22 cellular contexts compared by ENCODE assay signal in the genomic region with DNA sequence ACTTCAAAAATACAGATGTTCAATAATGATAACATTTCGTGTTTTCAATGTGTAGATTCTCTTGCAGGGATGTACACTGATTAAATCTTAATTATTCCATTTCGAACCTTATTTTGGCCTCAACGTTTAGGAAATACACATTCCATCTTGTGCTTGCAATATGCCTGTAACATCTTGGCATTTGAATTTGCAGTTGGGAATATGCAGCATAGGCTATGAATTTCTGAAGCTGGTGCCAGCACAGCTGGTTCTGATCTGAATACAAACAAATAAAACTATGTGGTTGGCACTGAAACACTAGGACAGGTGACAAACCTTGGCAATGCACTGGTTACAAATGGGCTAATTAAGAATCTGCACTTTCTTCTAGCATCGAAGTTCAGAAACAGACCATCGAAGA.
"Had no signal": no experiment of that assay in that cellular context is flagged by ENCODE, and none has a peak within 500 bp of the region (broad histone marks: within the 10 kb centered on the region; RNA-seq: fewer than 3 reads in every experiment).

No MANE protein-coding gene starts in this region.

- H3K27me3 ChIP-seq: hepatocyte, testis, tibial nerve, upper lobe of right lung, vagina had no signal

- DNase-seq: dorsolateral prefrontal cortex; effector CD8-positive, alpha-beta T cell; foreskin melanocyte; head of caudate nucleus; kidney glomerular epithelial cell; mesendoderm; naive B cell; psoas muscle; spleen; stimulated activated CD4-positive, alpha-beta T cell treated with anti-CD3 and anti-CD28 coated beads, Interleukin-15, amount 100 ng/mL, for 24 hours; stimulated activated CD4-positive, alpha-beta T cell treated with anti-CD3 and anti-CD28 coated beads, Interleukin-1b, Interleukin-23, amount 100 ng/mL, for 48 hours; stimulated activated CD4-positive, alpha-beta T cell treated with anti-CD3 and anti-CD28 coated beads, Interleukin-4, amount 100 ng/mL, for 24 hours; stimulated activated naive B cell treated with anti-CD40 and anti-IgM and Interleukin-4, amounts not matched to agents 10 μg/mL and 1 μg/mL and 100 μg/mL, for 72 hours; stimulated activated naive CD8-positive, alpha-beta T cell treated with anti-CD3 and anti-CD28 coated beads, Interleukin-15, amount 100 ng/mL, for 72 hours; testis; upper lobe of right lung had no signal

- H3K4me1 ChIP-seq: parathyroid adenoma, psoas muscle, testis, vagina had no signal

- H3K27ac Mint-ChIP-seq: nephron; stimulated activated naive B cell treated with anti-CD40 and anti-IgM and Interleukin-4, amounts not matched to agents 10 μg/mL and 1 μg/mL and 100 μg/mL, for 72 hours; stimulated activated naive CD8-positive, alpha-beta T cell treated with anti-CD3 and anti-CD28 coated beads, Interleukin-15, amount 100 ng/mL, for 72 hours had no signal

- H3K4me1 Mint-ChIP-seq: naive B cell had no signal

- H3K27ac ChIP-seq: coronary artery, dorsolateral prefrontal cortex, hepatocyte, parathyroid adenoma, psoas muscle, spleen, testis, tibial nerve, upper lobe of right lung, vagina had no signal

- H3K4me3 ChIP-seq: coronary artery, dorsolateral prefrontal cortex, hepatocyte, psoas muscle, spleen, testis, tibial nerve, upper lobe of right lung, vagina had no signal

- H3K4me3 Mint-ChIP-seq: naive B cell; nephron; stimulated activated naive B cell treated with anti-CD40 and anti-IgM and Interleukin-4, amounts not matched to agents 10 μg/mL and 1 μg/mL and 100 μg/mL, for 72 hours; stimulated activated naive CD8-positive, alpha-beta T cell treated with anti-CD3 and anti-CD28 coated beads, Interleukin-15, amount 100 ng/mL, for 72 hours had no signal

- H3K9me3 ChIP-seq: psoas muscle, spleen, testis, tibial nerve, upper lobe of right lung, vagina had no signal

- H3K9ac ChIP-seq: parathyroid adenoma had no signal

- H3K9me3 Mint-ChIP-seq: naive B cell; nephron; stimulated activated naive B cell treated with anti-CD40 and anti-IgM and Interleukin-4, amounts not matched to agents 10 μg/mL and 1 μg/mL and 100 μg/mL, for 72 hours; stimulated activated naive CD8-positive, alpha-beta T cell treated with anti-CD3 and anti-CD28 coated beads, Interleukin-15, amount 100 ng/mL, for 72 hours had no signal

- H3K4me2 ChIP-seq: hepatocyte had no signal

- H3K36me3 ChIP-seq: tibial nerve, upper lobe of right lung, vagina had no signal

- H3K36me3 Mint-ChIP-seq: naive B cell; stimulated activated naive B cell treated with anti-CD40 and anti-IgM and Interleukin-4, amounts not matched to agents 10 μg/mL and 1 μg/mL and 100 μg/mL, for 72 hours had no signal
